Comparison of ENCODE assay signal across 35 cellular contexts in genomic region chr7:109109558-109109957, GRCh38.
DNase-seq lines count a peak whose midpoint lies in the region; ATAC-seq, FAIRE-seq and TF ChIP-seq lines count a peak whose summit lies in the region.
"Had no signal": no experiment of that assay in that cellular context is flagged by ENCODE, and none has a peak within 500 bp of the region (broad histone marks: within the 10 kb centered on the region; RNA-seq: fewer than 3 reads in every experiment).

No MANE protein-coding gene starts in this region.

- CTCF ChIA-PET in HepG2 (lab: Yijun Ruan, JAX; ENCODE audit: low intra/inter-chr PET ratio, low total read pairs): no interaction called here

- H2AFZ ChIP-seq in HepG2 (ENCODE audit: low read length): no peak overlapping the region

- intact Hi-C loops in HepG2 (cut with micrococcal nuclease; ENCODE audit: unreplicated experiment) (no loop called here), right lobe of liver (cut with DNase I) (no loop called here)

- no peak overlapping the region for H3K4me2 ChIP-seq in HepG2 (ENCODE audit: low read depth, low read length)
- H3K4me2 ChIP-seq: A549; BLaER1; BLaER1 treated with 17β-estradiol and CSF1 and Interleukin-3, amounts not matched to agents 10 nM and 100 nM had no signal

- no peaks in the 10 kb centered on the region for H4K20me1 ChIP-seq in HepG2 (ENCODE audit: insufficient read depth, low read length)
- H4K20me1 ChIP-seq: BLaER1; BLaER1 treated with 17β-estradiol and CSF1 and Interleukin-3, amounts not matched to agents 10 nM and 100 nM had no signal

- POLR2A ChIA-PET in HepG2 (lab: Yijun Ruan, JAX): no interaction called here

- ATAC-seq in left lobe of liver: peak; percentile 69
- ATAC-seq in HepG2: no peak
- peak; percentile 53 to 80 (median 71) for ATAC-seq in right lobe of liver
- no peak for ATAC-seq in HG03139 (IDR thresholded peaks at IDR 0.05; ENCODE audit: unreplicated experiment)
- ATAC-seq: A549; CD8-positive, alpha-beta T cell had no signal

- H3K9me3 ChIP-seq in HepG2 (ENCODE audit: low read length) (peaks cover 15% of the 10 kb centered on the region; the same call in 1 of the 2 replicates), liver (ENCODE audit: control insufficient read depth in 4 of 4, low read length in 3 of 4) (no peaks in the 10 kb centered on the region), right lobe of liver (no peaks in the 10 kb centered on the region)
- H3K9me3 ChIP-seq: A549; BE2C; BLaER1; BLaER1 treated with 17β-estradiol and CSF1 and Interleukin-3, amounts not matched to agents 10 nM and 100 nM; Caco-2 had no signal

- no peak for FAIRE-seq in HepG2 (lab: Jason Lieb, UNC)
- FAIRE-seq: A204.1, A549, D721Med had no signal

- H3K27ac ChIP-seq in HepG2 (ENCODE audit: extremely low read length, insufficient read depth, low read length): no peak overlapping the region
- H3K27ac ChIP-seq in liver (ENCODE audit: low read depth in 1 of 2, low read length in 2 of 2): no peak overlapping the region
- H3K27ac ChIP-seq in right lobe of liver: no peak overlapping the region
- H3K27ac ChIP-seq: 22Rv1; A549; BLaER1; BLaER1 treated with 17β-estradiol and CSF1 and Interleukin-3, amounts not matched to agents 10 nM and 100 nM; C4-2B had no signal

- no peaks in the 10 kb centered on the region for H3K36me3 ChIP-seq in HepG2 (replicated peaks in 1 of 2; ENCODE audit: control insufficient read depth in 1 of 2, insufficient read depth in 2 of 2, low read length in 2 of 2)
- H3K36me3 ChIP-seq in liver (ENCODE audit: control insufficient read depth in 4 of 4, insufficient read depth in 3 of 4, low read depth in 1 of 4, low read length in 3 of 4): no peaks in the 10 kb centered on the region
- H3K36me3 ChIP-seq in right lobe of liver: no peaks in the 10 kb centered on the region
- H3K36me3 ChIP-seq: BE2C; BLaER1; BLaER1 treated with 17β-estradiol and CSF1 and Interleukin-3, amounts not matched to agents 10 nM and 100 nM had no signal

- H3K27me3 ChIP-seq in HepG2 (ENCODE audit: control insufficient read depth in 1 of 2, insufficient read depth in 2 of 2, low read length in 2 of 2) (no peaks in the 10 kb centered on the region), liver (ENCODE audit: control insufficient read depth in 4 of 4, insufficient read depth in 4 of 4, low read length in 3 of 4) (no peaks in the 10 kb centered on the region), right lobe of liver (no peaks in the 10 kb centered on the region)
- H3K27me3 ChIP-seq: BE2C; BLaER1; BLaER1 treated with 17β-estradiol and CSF1 and Interleukin-3, amounts not matched to agents 10 nM and 100 nM had no signal

- TF ChIP-seq RAD21 in HepG2 (CRISPR knock-in tag; IDR thresholded peaks at IDR 0.05) (no peak), liver (IDR thresholded peaks at IDR 0.05) (no peak)

- H3K9ac ChIP-seq in HepG2 (ENCODE audit: insufficient read depth, low read depth, low read length) (no peak overlapping the region), liver (ENCODE audit: low read depth in 1 of 2, low read length in 2 of 2) (no peak overlapping the region)
- H3K9ac ChIP-seq: BLaER1; BLaER1 treated with 17β-estradiol and CSF1 and Interleukin-3, amounts not matched to agents 10 nM and 100 nM had no signal

- in situ Hi-C loops in HepG2 (cut with HindIII; ENCODE audit: extremely low pct_ligation_motif_present, low pct_unique_long_range_greater_than_20kb): no loop called here

- BruUV-seq in HepG2 (replicated peaks; lab: Mats Ljungman, UMichigan): no TSS peak

- TF ChIP-seq CTCF in HepG2 (CRISPR knock-in tag; IDR thresholded peaks at IDR 0.05) (no peak), liver (IDR thresholded peaks at IDR 0.05; ENCODE audit: low read depth, low read length, missing input control) (no peak), right lobe of liver (IDR thresholded peaks at IDR 0.05) (no peak)

- H3K79me2 ChIP-seq in HepG2 (ENCODE audit: insufficient read depth, low read length): no peaks in the 10 kb centered on the region

- WGBS in HepG2 (ENCODE audit: low lambda C conversion rate): 2% methylated on average over 1 of the region's 1 CpG
- 27% methylated on average over 1 of the region's 1 CpG for WGBS in liver
- 22% methylated on average over 1 of the region's 1 CpG for WGBS in right lobe of liver (ENCODE audit: insufficient coverage, low coverage, low lambda C conversion rate, missing lambda C conversion rate)

- TF ChIP-seq POLR2A in HepG2 (IDR thresholded peaks at IDR 0.05; ENCODE audit: insufficient read depth in 1 of 2, low read depth in 2 of 2, low read length in 2 of 2): no peak
- TF ChIP-seq POLR2A in right lobe of liver (IDR thresholded peaks at IDR 0.05): no peak

- H3K4me1 ChIP-seq in HepG2 (ENCODE audit: insufficient read depth, low read length) (peaks cover 6% of the 10 kb centered on the region; the same call in 1 of the 2 replicates), liver (ENCODE audit: control insufficient read depth in 4 of 4, insufficient read depth in 4 of 4, low read length in 3 of 4) (peaks cover 0 to 5% (median 2%) of the 10 kb centered on the region in 4 donors), right lobe of liver (peaks cover 0 to 12% (median 4%) of the 10 kb centered on the region in 4 donors)
- H3K4me1 ChIP-seq: A549, BE2C, Caco-2 had no signal

- DNase-seq in left lobe of liver (ENCODE audit: low spot score) (no peak), HepG2 (ENCODE audit: low spot score) (peak; percentile 8), right lobe of liver (no peak), NOMO-1 treated with dmso at 0.1 percent for 144 hours (lab: John Stamatoyannopoulos, UW; ENCODE audit: unreplicated experiment) (no peak), putamen (ENCODE audit: low spot score) (no peak), RPMI8226 (no peak)
- DNase-seq: 8988T; ACHN; AML-193; BE2C; C1 segment of cervical spinal cord; Caco-2; Calu3; CD4-positive, alpha-beta memory T cell; CD4-positive, alpha-beta T cell; CD4-positive, CD25-positive, alpha-beta regulatory T cell; CD8-positive, alpha-beta memory T cell; CD8-positive, alpha-beta T cell; COR-L47; DMS 273 treated with DMSO at 0.1 percent for 48 hours; DMS153; DMS53; DMS79; DMS79 treated with DMSO at 0.1 percent for 48 hours; DND-41; EL had no signal

- no peak for TF ChIP-seq EP300 in HepG2 (IDR thresholded peaks at IDR 0.05; ENCODE audit: low read depth in 2 of 2, low read length in 2 of 2)
- TF ChIP-seq EP300 in HepG2 (CRISPR knock-in tag; IDR thresholded peaks at IDR 0.05; ENCODE audit: borderline replicate concordance): no peak

- H3K4me3 ChIP-seq in HepG2 (replicated peaks in 1 of 3; ENCODE audit: insufficient read depth in 1 of 3, low read depth in 2 of 3, low read length in 3 of 3) (no peak overlapping the region), liver (ENCODE audit: low read depth in 1 of 3, low read length in 3 of 3) (no peak overlapping the region), right lobe of liver (no peak overlapping the region)
- H3K4me3 ChIP-seq: A549; BLaER1; BLaER1 treated with 17β-estradiol and CSF1 and Interleukin-3, amounts not matched to agents 10 nM and 100 nM had no signal

TF ChIP-seq in liver, 16 proteins besides CTCF, POLR2A, EP300 and RAD21 (continues in another document):
- TF ChIP-seq ATF3 (IDR thresholded peaks at IDR 0.05): no peak
- peak; percentile 43 for TF ChIP-seq SP1 (IDR thresholded peaks at IDR 0.05)
- TF ChIP-seq GABPA (IDR thresholded peaks at IDR 0.05 in 1 of 2, conservative IDR thresholded peaks at IDR 0.05 in 1 of 2): no peak
- TF ChIP-seq NR2F2 (IDR thresholded peaks at IDR 0.05): no peak
- TF ChIP-seq JUND (IDR thresholded peaks at IDR 0.05): peak in 1 of 2 donors; percentile 33
- TF ChIP-seq MAX (IDR thresholded peaks at IDR 0.05): no peak
- TF ChIP-seq HNF4A (conservative IDR thresholded peaks at IDR 0.05): peak; percentile 70 to 88
- TF ChIP-seq FOXA1 (IDR thresholded peaks at IDR 0.05): peak; percentile 47
- TF ChIP-seq HNF4G (IDR thresholded peaks at IDR 0.05): no peak
- no peak for TF ChIP-seq YY1 (IDR thresholded peaks at IDR 0.05)
- TF ChIP-seq ZBTB33 (IDR thresholded peaks at IDR 0.05): peak; percentile 31
- TF ChIP-seq RXRA (IDR thresholded peaks at IDR 0.05): peak in 1 of 2 donors; percentile 62
- no peak for TF ChIP-seq TAF1 (conservative IDR thresholded peaks at IDR 0.05)
- TF ChIP-seq EGR1 (IDR thresholded peaks at IDR 0.05; ENCODE audit: low read depth in 2 of 2): no peak
- peak; percentile 76 for TF ChIP-seq FOXA2 (IDR thresholded peaks at IDR 0.05)

Comparison
In these comparisons a context has a peak if more than half of its experiments do, and no peak if none do; other contexts are left out.
1. ATAC-seq: peak in left lobe of liver (single experiment) and right lobe of liver (4 of 4); none in HepG2 (single experiment) and HG03139 (single experiment).